3 cellular contexts compared by ENCODE assay signal in genomic region chr20:43304598-43304997, GRCh38.
TF ChIP-seq lines count a peak whose summit lies in the region.

No MANE protein-coding gene starts in this region.

TF ChIP-seq in HEK293, 187 proteins besides CTCF, POLR2A, EP300 and RAD21:
- TF ChIP-seq ZNF146 (tag by site-specific recombination; IDR thresholded peaks at IDR 0.05) (peak; percentile 59; the same call in 1 of the 2 replicates), GLIS2 (tag by site-specific recombination; IDR thresholded peaks at IDR 0.05) (no peak)

TF ChIP-seq in K562, 482 proteins besides CTCF, POLR2A, EP300 and RAD21:
- TF ChIP-seq BRD4 (IDR thresholded peaks at IDR 0.05), result no peak
- TF ChIP-seq RBM25 (IDR thresholded peaks at IDR 0.05; ENCODE audit: low read depth, low read length, severe bottlenecking), result peak; percentile 62

TF ChIP-seq in HepG2, 621 proteins besides CTCF, POLR2A, EP300 and RAD21:
- TF ChIP-seq ZBTB7A (CRISPR knock-in tag; IDR thresholded peaks at IDR 0.05), result no peak
- no peak for TF ChIP-seq TMF1 (CRISPR knock-in tag; IDR thresholded peaks at IDR 0.05; ENCODE audit: low read depth)
- TF ChIP-seq ZBTB49 (CRISPR knock-in tag; IDR thresholded peaks at IDR 0.05; ENCODE audit: borderline replicate concordance), result no peak
- no peak for TF ChIP-seq SMARCC2 (IDR thresholded peaks at IDR 0.05)
- no peak for TF ChIP-seq GFI1 (CRISPR knock-in tag; IDR thresholded peaks at IDR 0.05; ENCODE audit: borderline replicate concordance)
- TF ChIP-seq BHLHE40 (IDR thresholded peaks at IDR 0.05; ENCODE audit: low read length), result no peak
- TF ChIP-seq ZFAT (CRISPR knock-in tag; conservative IDR thresholded peaks at IDR 0.05), result no peak
- TF ChIP-seq DPF2 (CRISPR knock-in tag; IDR thresholded peaks at IDR 0.05; ENCODE audit: borderline replicate concordance, low read depth), result no peak
- no peak for TF ChIP-seq YEATS2 (CRISPR knock-in tag; IDR thresholded peaks at IDR 0.05; ENCODE audit: borderline replicate concordance)
- TF ChIP-seq KLF9 (CRISPR knock-in tag; IDR thresholded peaks at IDR 0.05; ENCODE audit: low read depth), result no peak
- TF ChIP-seq ETV5 (CRISPR knock-in tag; IDR thresholded peaks at IDR 0.05; ENCODE audit: borderline replicate concordance), result no peak
- TF ChIP-seq TRAFD1 (CRISPR knock-in tag; IDR thresholded peaks at IDR 0.05; ENCODE audit: borderline replicate concordance), result no peak
- TF ChIP-seq MAFF (IDR thresholded peaks at IDR 0.05; ENCODE audit: low read depth, low read length), result no peak
- no peak for TF ChIP-seq HMGA1 (CRISPR knock-in tag; conservative IDR thresholded peaks at IDR 0.05)
TF ChIP-seq in HepG2: peak in this region for 0.
